In genomic region chr17:81858967-81859905, GRCh38 we compare ENCODE assay signal across 8 cellular contexts. TPM values are rescaled to one million over a fixed set of nuclear protein-coding genes. Genes with fewer than 3 reads are reported as not detected.
DNase-seq lines count a peak whose midpoint lies in the region; FAIRE-seq and TF ChIP-seq lines count a peak whose summit lies in the region.

No MANE protein-coding gene starts in this region.

- H3K36me3 ChIP-seq in OCI-LY7 (ENCODE audit: insufficient read depth, low read length) (peaks cover 71% of the 10 kb centered on the region), endothelial cell of umbilical vein (ENCODE audit: control insufficient read depth in 2 of 2, extremely low read depth in 1 of 2, insufficient read depth in 2 of 2, low read length in 2 of 2) (peaks cover 8 to 26% of the 10 kb centered on the region in 2 experiments), parathyroid adenoma (ENCODE audit: control insufficient read depth, insufficient read depth, low read length) (no peaks in the 10 kb centered on the region)

- peaks cover 40% of the 10 kb centered on the region for H3K4me1 ChIP-seq in OCI-LY7 (ENCODE audit: insufficient read depth, low read length, poor library complexity, severe bottlenecking)
- peaks cover 20% of the 10 kb centered on the region for H3K4me1 ChIP-seq in endothelial cell of umbilical vein (ENCODE audit: control insufficient read depth, extremely low read depth, insufficient read depth, low read length)
- peaks cover 4% of the 10 kb centered on the region for H3K4me1 ChIP-seq in parathyroid adenoma

- H3K9me2 ChIP-seq in OCI-LY7 (ENCODE audit: insufficient read depth, low read length): no peaks in the 10 kb centered on the region

- peaks cover 19% of the 10 kb centered on the region; the same call in 1 of the 2 replicates for H4K20me1 ChIP-seq in OCI-LY7 (ENCODE audit: insufficient read depth, low read length)
- no peaks in the 10 kb centered on the region for H4K20me1 ChIP-seq in endothelial cell of umbilical vein (replicated peaks; ENCODE audit: control insufficient read depth, extremely low read depth, insufficient read depth, low read length)

- H3K4me3 ChIP-seq in OCI-LY7 (ENCODE audit: low read depth, low read length, poor library complexity, severe bottlenecking) (peak overlapping the region; percentile 89), endothelial cell of umbilical vein (replicated peaks in 1 of 3; ENCODE audit: insufficient read depth in 1 of 3, low read depth in 1 of 3, low read length in 3 of 3) (peak overlapping the region; percentile 60 to 97 (median 76)), parathyroid adenoma (ENCODE audit: low read depth, low read length) (peak overlapping the region; percentile 78)

- no peaks in the 10 kb centered on the region for H3K9me1 ChIP-seq in endothelial cell of umbilical vein (replicated peaks; ENCODE audit: control insufficient read depth, extremely low read depth, insufficient read depth, low read length)

- peak; percentile 79 for FAIRE-seq in endothelial cell of umbilical vein (lab: Jason Lieb, UNC)

- H3K9me3 ChIP-seq in OCI-LY7 (ENCODE audit: low read length): no peaks in the 10 kb centered on the region
- no peaks in the 10 kb centered on the region for H3K9me3 ChIP-seq in endothelial cell of umbilical vein (replicated peaks; ENCODE audit: control insufficient read depth, insufficient read depth, low read length)
- H3K9me3 ChIP-seq in parathyroid adenoma (ENCODE audit: control insufficient read depth, low read length): no peaks in the 10 kb centered on the region

- H3K27me3 ChIP-seq in endothelial cell of umbilical vein (ENCODE audit: control insufficient read depth in 2 of 2, insufficient read depth in 2 of 2, low read length in 2 of 2) (no peaks in the 10 kb centered on the region), parathyroid adenoma (ENCODE audit: control insufficient read depth, insufficient read depth, low read length) (no peaks in the 10 kb centered on the region)

- TF ChIP-seq CTCF in OCI-LY7 (conservative IDR thresholded peaks at IDR 0.05; ENCODE audit: low read length) (no peak), endothelial cell of umbilical vein (IDR thresholded peaks at IDR 0.05; ENCODE audit: extremely low read depth in 1 of 2, insufficient read depth in 1 of 2, low read depth in 1 of 2, low read length in 2 of 2) (no peak), parathyroid adenoma (IDR thresholded peaks at IDR 0.05) (no peak)

- peak overlapping the region; percentile 51 for H3K27ac ChIP-seq in OCI-LY7 (ENCODE audit: low read depth, low read length, poor library complexity, severe bottlenecking)
- peak overlapping the region; percentile 45 for H3K27ac ChIP-seq in endothelial cell of umbilical vein (ENCODE audit: insufficient read depth, low read depth, low read length)
- H3K27ac ChIP-seq in parathyroid adenoma: peak overlapping the region; percentile 73

- no peak overlapping the region for H2AFZ ChIP-seq in OCI-LY7 (ENCODE audit: low read length)
- no peak overlapping the region for H2AFZ ChIP-seq in endothelial cell of umbilical vein (ENCODE audit: low read depth, low read length)
- no peak overlapping the region for H2AFZ ChIP-seq in parathyroid adenoma

- DNase-seq in EH (ENCODE audit: low read depth): peak; percentile 32
- DNase-seq in OCI-LY7 (ENCODE audit: low spot score): peak; percentile 41
- DNase-seq in endothelial cell of umbilical vein (ENCODE audit: low read depth, low spot score): no peak
- no peak for DNase-seq in DMS53 treated with DMSO at 0.1 percent for 48 hours (lab: John Stamatoyannopoulos, UW; ENCODE audit: unreplicated experiment)
- no peak for DNase-seq in UCSD-AML1 (lab: John Stamatoyannopoulos, UW; ENCODE audit: unreplicated experiment)
- DNase-seq in midbrain (lab: John Stamatoyannopoulos, UW): no peak
- no peak for DNase-seq in stimulated activated CD4-positive, alpha-beta T cell treated with anti-CD3 and anti-CD28 coated beads, Interleukin-1b, Interleukin-23, amount 100 ng/mL, for 48 hours

- H3K79me2 ChIP-seq in OCI-LY7 (ENCODE audit: insufficient read depth, low read depth, low read length) (peaks cover 57% of the 10 kb centered on the region), endothelial cell of umbilical vein (ENCODE audit: control insufficient read depth, insufficient read depth, low read length) (peaks cover 52% of the 10 kb centered on the region), parathyroid adenoma (peaks cover 34% of the 10 kb centered on the region)

- CTCF ChIA-PET in OCI-LY7 (lab: Charles Lee; ENCODE audit: unreplicated experiment): interaction anchor here (0.5 to 0.6 kb wide), 2 partner anchors 17 to 161 kb away, joined by 3 to 4 read pairs; no protein-coding TSS in a partner anchor
- CTCF ChIA-PET in endothelial cell of umbilical vein (lab: Charles Lee): interaction anchor here (1.0 kb wide), 1 partner anchor 37 kb away, joined by 3 read pairs; no protein-coding TSS in a partner anchor

- no peak for TF ChIP-seq POLR2A in endothelial cell of umbilical vein (IDR thresholded peaks at IDR 0.05; ENCODE audit: low read depth, low read length)

- peak overlapping the region; percentile 95 for H3K4me2 ChIP-seq in OCI-LY7 (ENCODE audit: low read length)
- H3K4me2 ChIP-seq in endothelial cell of umbilical vein (ENCODE audit: insufficient read depth, low read length): peak overlapping the region; percentile 66
- peak overlapping the region; percentile 85 for H3K4me2 ChIP-seq in parathyroid adenoma (ENCODE audit: low read length)

- H3K9ac ChIP-seq in endothelial cell of umbilical vein (replicated peaks; ENCODE audit: extremely low read depth, insufficient read depth, low read length) (peak overlapping the region; percentile 84), parathyroid adenoma (no peak overlapping the region)

- dilution Hi-C loops in endothelial cell of umbilical vein (cut with MboI; ENCODE audit: extremely low pct_ligation_motif_present, low sequenced_read_pairs): no loop called here

- POLR2A ChIA-PET in OCI-LY7 (lab: Charles Lee) (interaction anchor here (0.5 to 1.5 kb wide), 2 partner anchors 33 to 34 kb away, joined by 3 to 4 read pairs; no protein-coding TSS in a partner anchor), endothelial cell of umbilical vein (lab: Charles Lee) (no interaction called here)

- TSS peak; percentile 62 for BruUV-seq in OCI-LY7 (replicated peaks; lab: Mats Ljungman, UMichigan)
- BruUV-seq in endothelial cell of umbilical vein (replicated peaks; lab: Mats Ljungman, UMichigan): TSS peak; percentile 35

- intact Hi-C loops in OCI-LY7 (cut with micrococcal nuclease; ENCODE audit: unreplicated experiment): no loop called here
- intact Hi-C loops in endothelial cell of umbilical vein (cut with micrococcal nuclease): no loop called here

RNA-seq across cellular contexts. Expression of gene P4HB, which starts 1.1 kb away (rescaled TPM):
- 388 and 393 TPM in 2 replicates for total RNA-seq in OCI-LY7 (2014; rRNA removed; shearing (Covaris generic))
- total RNA-seq in OCI-LY7 (2022) (502 and 577 TPM in 2 replicates), endothelial cell of umbilical vein (872 and 988 TPM in 2 replicates)
- 156 and 201 TPM in 2 replicates for polyA plus RNA-seq in endothelial cell of umbilical vein
- polyA plus RNA-seq in endothelial cell of umbilical vein (2011; cell fraction: cytosol; rRNA removed): 267 and 311 TPM in 2 replicates
- polyA plus RNA-seq in endothelial cell of umbilical vein (2011; cell fraction: nucleus; rRNA removed): 226 and 268 TPM in 2 replicates
- 1,187 and 1,248 TPM in 2 replicates for polyA plus RNA-seq in endothelial cell of umbilical vein (2012)
- polyA minus RNA-seq in endothelial cell of umbilical vein: 283 and 318 TPM in 2 replicates
- polyA minus RNA-seq in endothelial cell of umbilical vein (2011; cell fraction: cytosol; rRNA and poly(A)+ RNA removed): 90.5 TPM
- 199 and 203 TPM in 2 replicates for polyA minus RNA-seq in endothelial cell of umbilical vein (2011; cell fraction: nucleus; rRNA and poly(A)+ RNA removed)

RNA-seq across cellular contexts. Expression of gene ARHGDIA, which starts 11.9 kb away (rescaled TPM):
- total RNA-seq in OCI-LY7 (2014; rRNA removed; shearing (Covaris generic)): 233 and 265 TPM in 2 replicates
- total RNA-seq in OCI-LY7 (2022): 663 and 715 TPM in 2 replicates
- total RNA-seq in endothelial cell of umbilical vein: 617 and 645 TPM in 2 replicates
- polyA plus RNA-seq in endothelial cell of umbilical vein: 358 and 487 TPM in 2 replicates
- polyA plus RNA-seq in endothelial cell of umbilical vein (2011; cell fraction: cytosol; rRNA removed): 204 and 238 TPM in 2 replicates
- 287 and 328 TPM in 2 replicates for polyA plus RNA-seq in endothelial cell of umbilical vein (2011; cell fraction: nucleus; rRNA removed)
- 413 and 718 TPM in 2 replicates for polyA plus RNA-seq in endothelial cell of umbilical vein (2012)
- 53.7 and 74.5 TPM in 2 replicates for polyA minus RNA-seq in endothelial cell of umbilical vein
- polyA minus RNA-seq in endothelial cell of umbilical vein (2011; cell fraction: cytosol; rRNA and poly(A)+ RNA removed): 92.8 TPM
- 59.1 and 110 TPM in 2 replicates for polyA minus RNA-seq in endothelial cell of umbilical vein (2011; cell fraction: nucleus; rRNA and poly(A)+ RNA removed)

RNA-seq across cellular contexts. Expression of gene PPP1R27, which starts 24.4 kb away (rescaled TPM):
- total RNA-seq in OCI-LY7 (2014; rRNA removed; shearing (Covaris generic)): not detected in 2 replicates
- not detected in 2 replicates for total RNA-seq in OCI-LY7 (2022)
- not detected in 2 replicates for total RNA-seq in endothelial cell of umbilical vein
- not detected in 2 replicates for polyA plus RNA-seq in endothelial cell of umbilical vein
- not detected in 2 replicates for polyA plus RNA-seq in endothelial cell of umbilical vein (2011; cell fraction: cytosol; rRNA removed)
- polyA plus RNA-seq in endothelial cell of umbilical vein (2011; cell fraction: nucleus; rRNA removed): 0.10 TPM in 1 of 2 replicates, not detected in the other
- not detected in 2 replicates for polyA plus RNA-seq in endothelial cell of umbilical vein (2012)
- polyA minus RNA-seq in endothelial cell of umbilical vein: not detected in 2 replicates
- not detected for polyA minus RNA-seq in endothelial cell of umbilical vein (2011; cell fraction: cytosol; rRNA and poly(A)+ RNA removed)
- not detected in 2 replicates for polyA minus RNA-seq in endothelial cell of umbilical vein (2011; cell fraction: nucleus; rRNA and poly(A)+ RNA removed)

RNA-seq across cellular contexts. Expression of gene MCRIP1, which starts 26.1 kb away (rescaled TPM):
- total RNA-seq in OCI-LY7 (2014; rRNA removed; shearing (Covaris generic)): 249 and 288 TPM in 2 replicates
- total RNA-seq in OCI-LY7 (2022) (170 and 180 TPM in 2 replicates), endothelial cell of umbilical vein (121 and 129 TPM in 2 replicates)
- 205 and 281 TPM in 2 replicates for polyA plus RNA-seq in endothelial cell of umbilical vein
- polyA plus RNA-seq in endothelial cell of umbilical vein (2011; cell fraction: cytosol; rRNA removed): 103 and 155 TPM in 2 replicates
- polyA plus RNA-seq in endothelial cell of umbilical vein (2011; cell fraction: nucleus; rRNA removed): 72.8 and 85.4 TPM in 2 replicates
- 64.1 and 103 TPM in 2 replicates for polyA plus RNA-seq in endothelial cell of umbilical vein (2012)
- 25.0 and 30.4 TPM in 2 replicates for polyA minus RNA-seq in endothelial cell of umbilical vein
- 3.6 TPM for polyA minus RNA-seq in endothelial cell of umbilical vein (2011; cell fraction: cytosol; rRNA and poly(A)+ RNA removed)
- 11.7 and 17.3 TPM in 2 replicates for polyA minus RNA-seq in endothelial cell of umbilical vein (2011; cell fraction: nucleus; rRNA and poly(A)+ RNA removed)

RNA-seq across cellular contexts. Expression of gene ALYREF, which starts 32.1 kb away (rescaled TPM):
- total RNA-seq in OCI-LY7 (2014; rRNA removed; shearing (Covaris generic)): 474 and 621 TPM in 2 replicates
- 377 and 431 TPM in 2 replicates for total RNA-seq in OCI-LY7 (2022)
- total RNA-seq in endothelial cell of umbilical vein: 175 and 183 TPM in 2 replicates
- polyA plus RNA-seq in endothelial cell of umbilical vein: 92.0 and 101 TPM in 2 replicates
- 141 and 155 TPM in 2 replicates for polyA plus RNA-seq in endothelial cell of umbilical vein (2011; cell fraction: cytosol; rRNA removed)
- 92.7 and 104 TPM in 2 replicates for polyA plus RNA-seq in endothelial cell of umbilical vein (2011; cell fraction: nucleus; rRNA removed)
- polyA plus RNA-seq in endothelial cell of umbilical vein (2012): 107 and 129 TPM in 2 replicates
- 91.3 and 110 TPM in 2 replicates for polyA minus RNA-seq in endothelial cell of umbilical vein
- polyA minus RNA-seq in endothelial cell of umbilical vein (2011; cell fraction: cytosol; rRNA and poly(A)+ RNA removed): 82.1 TPM
- polyA minus RNA-seq in endothelial cell of umbilical vein (2011; cell fraction: nucleus; rRNA and poly(A)+ RNA removed): 20.8 and 37.7 TPM in 2 replicates

Comparison
In these comparisons a context has a peak if more than half of its experiments do, and no peak if none do; other contexts are left out.
1. DNase-seq: peak in EH (single experiment) and OCI-LY7 (single experiment); none in endothelial cell of umbilical vein (single experiment), DMS53 treated with DMSO at 0.1 percent for 48 hours (single experiment), UCSD-AML1 (single experiment), midbrain (single experiment) and stimulated activated CD4-positive, alpha-beta T cell treated with anti-CD3 and anti-CD28 coated beads, Interleukin-1b, Interleukin-23, amount 100 ng/mL, for 48 hours (single experiment).
2. Peak in every context shown above with its lines, with median percentiles within 50 percentile points of each other: H3K27ac ChIP-seq, H3K4me2 ChIP-seq and H3K4me3 ChIP-seq.